10 cellular contexts compared by ENCODE assay signal in the genomic region with DNA sequence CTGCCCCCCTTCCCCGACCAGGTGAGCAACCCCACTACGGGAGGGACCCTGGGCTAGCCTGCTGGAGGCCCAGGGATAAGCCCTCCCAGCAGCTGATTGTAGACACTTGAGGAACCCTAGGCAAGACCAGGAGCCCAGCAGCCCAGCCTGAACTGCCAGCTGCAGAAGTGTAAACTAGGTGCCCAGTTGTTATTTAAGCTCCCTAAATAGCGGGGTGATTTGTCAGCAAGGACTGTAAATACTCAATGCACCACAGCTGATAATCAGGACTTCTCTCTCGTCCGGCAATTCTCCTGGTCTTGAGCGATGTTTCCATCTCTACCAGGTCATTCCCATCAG. TPM values are rescaled to one million over a fixed set of nuclear protein-coding genes. Genes with fewer than 3 reads are reported as not detected.
A peak's percentile ranks its signal among the peaks of the same experiment; 100 is the strongest.
DNase-seq lines count a peak whose midpoint lies in the region; ATAC-seq and TF ChIP-seq lines count a peak whose summit lies in the region.
"Had no signal": no experiment of that assay in that cellular context is flagged by ENCODE, and none has a peak within 500 bp of the region (broad histone marks: within the 10 kb centered on the region; RNA-seq: fewer than 3 reads in every experiment).

No MANE protein-coding gene starts in this region.

- DNase-seq in OCI-LY7 (ENCODE audit: low spot score) = no peak
- DNase-seq in lower lobe of right lung = no peak
- no peak for DNase-seq in NCI-H226
- DNase-seq in mesothelial cell of epicardium (ENCODE audit: low spot score in 2 of 2, unreplicated experiment in 2 of 2) = no peak
- no peak for DNase-seq in Karpas-422
- DNase-seq: NCI-H1436 treated with DMSO at 0.1 percent for 48 hours had no signal

- H3K27ac Mint-ChIP-seq in brain = peak overlapping the region in 3 of 5 experiments; percentile 45 to 80 (median 74)
- H3K27ac Mint-ChIP-seq in stimulated activated memory B cell treated with anti-CD40 and anti-IgM and Interleukin-4, amounts not matched to agents 10 μg/mL and 1 μg/mL and 100 μg/mL, for 72 hours = peak overlapping the region; percentile 73
- H3K27ac Mint-ChIP-seq in mesothelial cell of epicardium = no peak overlapping the region
- H3K27ac Mint-ChIP-seq: activated naive CD8-positive, alpha-beta T cell had no signal

- no TSS peak for BruUV-seq in OCI-LY7 (replicated peaks; lab: Mats Ljungman, UMichigan)

- H3K36me3 ChIP-seq in OCI-LY7 (ENCODE audit: insufficient read depth, low read length) (peaks cover 20% of the 10 kb centered on the region; the same call in 1 of the 2 replicates), lower lobe of right lung (no peaks in the 10 kb centered on the region), Karpas-422 (ENCODE audit: insufficient read depth, low read length) (no peaks in the 10 kb centered on the region)

- H3K79me2 ChIP-seq in OCI-LY7 (ENCODE audit: insufficient read depth, low read depth, low read length) (peaks cover 98% of the 10 kb centered on the region), Karpas-422 (ENCODE audit: low read length) (no peaks in the 10 kb centered on the region)

- POLR2A ChIA-PET in OCI-LY7 (lab: Charles Lee) = interaction anchor here (0.7 to 4.0 kb wide), 4 partner anchors 19 to 34 kb away, joined by 3 to 23 read pairs (median 3); no protein-coding TSS in a partner anchor

- H3K4me3 Mint-ChIP-seq in brain (no peak overlapping the region), mesothelial cell of epicardium (no peak overlapping the region)
- no peak overlapping the region for H3K4me3 Mint-ChIP-seq in stimulated activated memory B cell treated with anti-CD40 and anti-IgM and Interleukin-4, amounts not matched to agents 10 μg/mL and 1 μg/mL and 100 μg/mL, for 72 hours
- H3K4me3 Mint-ChIP-seq: activated naive CD8-positive, alpha-beta T cell had no signal

- H4K20me1 ChIP-seq in OCI-LY7 (ENCODE audit: insufficient read depth, low read length) (peaks cover 35% of the 10 kb centered on the region), Karpas-422 (ENCODE audit: insufficient read depth, low read depth, low read length) (peaks cover 57% of the 10 kb centered on the region)

- H3K9me2 ChIP-seq in OCI-LY7 (ENCODE audit: insufficient read depth, low read length) (no peaks in the 10 kb centered on the region), Karpas-422 (replicated peaks; ENCODE audit: insufficient read depth, low read length) (no peaks in the 10 kb centered on the region)

- peak overlapping the region; percentile 34 for H3K27ac ChIP-seq in OCI-LY7 (ENCODE audit: low read depth, low read length, poor library complexity, severe bottlenecking)
- H3K27ac ChIP-seq in lower lobe of right lung = peak overlapping the region; percentile 74
- no peak overlapping the region for H3K27ac ChIP-seq in Karpas-422 (ENCODE audit: low read length)

- H3K27me3 ChIP-seq in lower lobe of right lung (ENCODE audit: low read depth) = no peaks in the 10 kb centered on the region
- H3K27me3 ChIP-seq in Karpas-422 (ENCODE audit: low read length) = no peaks in the 10 kb centered on the region

- H3K4me1 Mint-ChIP-seq in brain (peaks cover 88% of the 10 kb centered on the region), mesothelial cell of epicardium (peaks cover 11% of the 10 kb centered on the region)
- H3K4me1 Mint-ChIP-seq in stimulated activated memory B cell treated with anti-CD40 and anti-IgM and Interleukin-4, amounts not matched to agents 10 μg/mL and 1 μg/mL and 100 μg/mL, for 72 hours = peaks cover 97% of the 10 kb centered on the region

- ATAC-seq in lower lobe of right lung (no peak), GM19351 (IDR thresholded peaks at IDR 0.05; ENCODE audit: unreplicated experiment) (no peak)
- ATAC-seq in stimulated activated memory B cell treated with anti-CD40 and anti-IgM and Interleukin-4, amounts not matched to agents 10 μg/mL and 1 μg/mL and 100 μg/mL, for 72 hours = no peak

- CTCF ChIA-PET in OCI-LY7 (lab: Charles Lee; ENCODE audit: unreplicated experiment) = no interaction called here

- peak overlapping the region; percentile 30 for H3K4me2 ChIP-seq in OCI-LY7 (ENCODE audit: low read length)
- no peak overlapping the region for H3K4me2 ChIP-seq in Karpas-422 (ENCODE audit: low read depth, low read length, poor library complexity, severe bottlenecking)

- H2AFZ ChIP-seq in OCI-LY7 (ENCODE audit: low read length) (no peak overlapping the region), Karpas-422 (ENCODE audit: low read length) (no peak overlapping the region)

- no peak overlapping the region for H3K4me3 ChIP-seq in OCI-LY7 (ENCODE audit: low read depth, low read length, poor library complexity, severe bottlenecking)
- no peak overlapping the region for H3K4me3 ChIP-seq in lower lobe of right lung
- no peak overlapping the region for H3K4me3 ChIP-seq in Karpas-422 (ENCODE audit: low read length)

- no peaks in the 10 kb centered on the region for H3K9me3 Mint-ChIP-seq in brain
- no peaks in the 10 kb centered on the region for H3K9me3 Mint-ChIP-seq in stimulated activated memory B cell treated with anti-CD40 and anti-IgM and Interleukin-4, amounts not matched to agents 10 μg/mL and 1 μg/mL and 100 μg/mL, for 72 hours
- no peaks in the 10 kb centered on the region for H3K9me3 Mint-ChIP-seq in mesothelial cell of epicardium

- H3K4me1 ChIP-seq in OCI-LY7 (ENCODE audit: insufficient read depth, low read length, poor library complexity, severe bottlenecking) = peaks cover 65% of the 10 kb centered on the region
- H3K4me1 ChIP-seq in lower lobe of right lung = peaks cover 92% of the 10 kb centered on the region
- peaks cover 7% of the 10 kb centered on the region for H3K4me1 ChIP-seq in Karpas-422 (ENCODE audit: low read length)

- TF ChIP-seq CTCF in OCI-LY7 (conservative IDR thresholded peaks at IDR 0.05; ENCODE audit: low read length) (no peak), brain (conservative IDR thresholded peaks at IDR 0.05) (no peak), lower lobe of right lung (IDR thresholded peaks at IDR 0.05) (no peak), mesothelial cell of epicardium (IDR thresholded peaks at IDR 0.05; ENCODE audit: unreplicated experiment) (no peak)

- no peaks in the 10 kb centered on the region for H3K9me3 ChIP-seq in OCI-LY7 (ENCODE audit: low read length)
- no peaks in the 10 kb centered on the region for H3K9me3 ChIP-seq in lower lobe of right lung
- no peaks in the 10 kb centered on the region for H3K9me3 ChIP-seq in Karpas-422 (ENCODE audit: low read length)

- H3K36me3 Mint-ChIP-seq in brain = no peaks in the 10 kb centered on the region
- H3K36me3 Mint-ChIP-seq in stimulated activated memory B cell treated with anti-CD40 and anti-IgM and Interleukin-4, amounts not matched to agents 10 μg/mL and 1 μg/mL and 100 μg/mL, for 72 hours = peaks cover 54% of the 10 kb centered on the region
- H3K36me3 Mint-ChIP-seq in mesothelial cell of epicardium = no peaks in the 10 kb centered on the region

- H3K9ac ChIP-seq in Karpas-422 (ENCODE audit: low read length) = no peak overlapping the region

- H3K27me3 Mint-ChIP-seq in brain (no peaks in the 10 kb centered on the region), mesothelial cell of epicardium (ENCODE audit: low read depth) (no peaks in the 10 kb centered on the region)
- H3K27me3 Mint-ChIP-seq in stimulated activated memory B cell treated with anti-CD40 and anti-IgM and Interleukin-4, amounts not matched to agents 10 μg/mL and 1 μg/mL and 100 μg/mL, for 72 hours = no peaks in the 10 kb centered on the region
- H3K27me3 Mint-ChIP-seq: activated naive CD8-positive, alpha-beta T cell had no signal

- intact Hi-C loops in OCI-LY7 (cut with micrococcal nuclease; ENCODE audit: unreplicated experiment) (no loop called here), lower lobe of right lung (cut with DNase I) (no loop called here)

RNA-seq across cellular contexts. Expression of a gene that starts 41.2 kb away (rescaled TPM):
- 114 and 118 TPM in 2 replicates for total RNA-seq in OCI-LY7 (2014; rRNA removed; shearing (Covaris generic))
- total RNA-seq in OCI-LY7 (2022) (243 and 277 TPM in 2 replicates), lower lobe of right lung (146 TPM), mesothelial cell of epicardium (49.3 to 59.1 TPM (median 50.4 TPM) in 3 replicates)
- 44.2 TPM for polyA plus RNA-seq in brain (ENCODE audit: insufficient read depth, low read depth, low replicate concordance)
- 6.1 and 9.6 TPM in 2 replicates for total RNA-seq in Karpas-422 (2014; rRNA removed; shearing (Covaris generic); ENCODE audit: low replicate concordance)
